ENCODE assay signal across 1 cellular context in the genomic region with DNA sequence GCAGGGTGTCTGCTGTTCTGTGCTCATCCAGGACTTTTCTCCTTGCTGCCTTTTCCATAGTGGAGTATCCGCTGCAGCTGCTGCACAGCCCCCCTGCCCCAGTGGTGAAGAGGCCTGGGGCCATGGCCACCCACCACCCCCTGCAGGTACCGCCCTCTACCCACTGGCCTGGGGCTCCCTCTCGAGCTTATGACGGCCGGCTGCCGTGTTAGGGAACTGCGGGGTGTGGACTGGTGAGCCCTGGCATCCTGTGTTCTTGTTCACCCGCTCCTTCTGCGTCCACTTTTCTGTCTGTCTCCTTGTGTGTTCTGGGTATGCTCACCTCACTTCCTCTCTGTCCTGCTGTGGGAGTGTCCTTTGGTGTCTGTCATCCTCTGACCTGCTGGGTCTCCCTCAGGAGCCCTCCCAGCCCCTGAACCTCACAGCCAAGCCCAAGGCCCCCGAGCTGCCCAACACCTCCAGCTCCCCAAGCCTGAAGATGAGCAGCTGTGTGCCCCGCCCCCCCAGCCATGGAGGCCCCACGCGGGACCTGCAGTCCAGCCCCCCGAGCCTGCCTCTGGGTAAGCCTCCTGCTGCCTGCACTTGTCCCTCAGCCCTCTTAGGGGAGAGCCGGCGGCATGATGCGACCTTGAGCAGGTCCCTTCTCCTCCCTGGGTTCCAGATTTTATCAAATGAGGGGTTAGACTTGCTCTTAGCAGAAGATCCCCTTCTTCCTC.
TF ChIP-seq lines count a peak whose summit lies in the region.

No MANE protein-coding gene starts in this region.

TF ChIP-seq in H1, 55 proteins besides CTCF, POLR2A, EP300 and RAD21:
- no peak for TF ChIP-seq BRCA1 (IDR thresholded peaks at IDR 0.05; ENCODE audit: low read depth, low read length)
- no peak for TF ChIP-seq RFX5 (IDR thresholded peaks at IDR 0.05; ENCODE audit: borderline replicate concordance, low read depth, low read length)
- TF ChIP-seq RBBP5 (IDR thresholded peaks at IDR 0.05; ENCODE audit: borderline replicate concordance, low read depth, low read length), result no peak
- no peak for TF ChIP-seq NANOG (IDR thresholded peaks at IDR 0.05; ENCODE audit: insufficient read depth, low read depth, low read length, poor library complexity, severe bottlenecking)
- TF ChIP-seq HDAC2 (IDR thresholded peaks at IDR 0.05; ENCODE audit: borderline replicate concordance in 1 of 2, low read depth in 2 of 2, low read length in 2 of 2), result no peak
- TF ChIP-seq JUN (IDR thresholded peaks at IDR 0.05; ENCODE audit: low read depth, low read length), result no peak
